7 cellular contexts compared by ENCODE assay signal in genomic region chr2:134917219-134917957, GRCh38. TPM values are rescaled to one million over a fixed set of nuclear protein-coding genes. Genes with fewer than 3 reads are reported as not detected.
A peak's percentile ranks its signal among the peaks of the same experiment; 100 is the strongest.
DNase-seq lines count a peak whose midpoint lies in the region; FAIRE-seq and TF ChIP-seq lines count a peak whose summit lies in the region.

No MANE protein-coding gene starts in this region.

- DNase-seq in H54 (ENCODE audit: insufficient read length, low spot score) (no peak), SJSA1 (ENCODE audit: low read depth in 1 of 2, low spot score in 2 of 2) (no peak), G401 (ENCODE audit: low spot score) (no peak), medulla oblongata (ENCODE audit: extremely low spot score) (no peak)

- H3K27ac ChIP-seq in SJSA1 (peak overlapping the region; percentile 67), duodenal mucosa (ENCODE audit: low read depth, low read length) (peak overlapping the region; percentile 85), muscle layer of duodenum (ENCODE audit: low read length) (peak overlapping the region; percentile 98), urinary bladder (ENCODE audit: low read depth) (peak overlapping the region; percentile 92)

- peak; percentile 36 for FAIRE-seq in H54 (lab: Jason Lieb, UNC)

- TF ChIP-seq POLR2A in H54 (IDR thresholded peaks at IDR 0.05; ENCODE audit: low read depth, low read length) = no peak

- H3K36me3 ChIP-seq in SJSA1 (peaks cover 17% of the 10 kb centered on the region), duodenal mucosa (ENCODE audit: control insufficient read depth in 1 of 2, insufficient read depth in 2 of 2, low read length in 2 of 2) (no peaks in the 10 kb centered on the region), muscle layer of duodenum (ENCODE audit: control insufficient read depth in 1 of 2, insufficient read depth in 2 of 2, low read length in 2 of 2) (peaks cover 0 to 5% of the 10 kb centered on the region in 2 donors), urinary bladder (ENCODE audit: insufficient read depth) (no peaks in the 10 kb centered on the region)

- H3K9me3 ChIP-seq in SJSA1 (replicated peaks) (no peaks in the 10 kb centered on the region; the same call in 1 of the 2 replicates), duodenal mucosa (ENCODE audit: control insufficient read depth in 1 of 2, low read length in 2 of 2) (no peaks in the 10 kb centered on the region), muscle layer of duodenum (ENCODE audit: control insufficient read depth in 1 of 2, low read length in 2 of 2) (no peaks in the 10 kb centered on the region)

- WGBS in urinary bladder = 43% methylated on average over 18 of the region's 18 CpGs

- H3K27me3 ChIP-seq in SJSA1 (replicated peaks) = no peaks in the 10 kb centered on the region
- no peaks in the 10 kb centered on the region for H3K27me3 ChIP-seq in duodenal mucosa (ENCODE audit: control insufficient read depth in 1 of 2, insufficient read depth in 2 of 2, low read length in 2 of 2)
- no peaks in the 10 kb centered on the region for H3K27me3 ChIP-seq in muscle layer of duodenum (ENCODE audit: low read depth, low read length)

- peak overlapping the region; percentile 70 to 73 for H3K9ac ChIP-seq in duodenal mucosa (ENCODE audit: low read depth in 1 of 2, low read length in 2 of 2)

- in situ Hi-C loops in G401 (cut with HindIII; ENCODE audit: low sequenced_read_pairs) = no loop called here

- H3K4me3 ChIP-seq in SJSA1 (peak overlapping the region; percentile 90), duodenal mucosa (ENCODE audit: low read depth in 1 of 2, low read length in 2 of 2) (peak overlapping the region; percentile 83 to 87), muscle layer of duodenum (ENCODE audit: low read depth in 1 of 2, low read length in 2 of 2) (peak overlapping the region; percentile 70 to 98), urinary bladder (ENCODE audit: low read depth, low read length) (peak overlapping the region; percentile 98)

- H3K4me1 ChIP-seq in SJSA1 (replicated peaks) (peaks cover 8% of the 10 kb centered on the region), duodenal mucosa (ENCODE audit: control insufficient read depth in 1 of 2, insufficient read depth in 2 of 2, low read length in 2 of 2) (peaks cover 19 to 30% of the 10 kb centered on the region in 2 donors), muscle layer of duodenum (ENCODE audit: control insufficient read depth in 1 of 2, insufficient read depth in 2 of 2, low read length in 2 of 2) (peaks cover 5 to 33% of the 10 kb centered on the region in 2 donors), urinary bladder (ENCODE audit: insufficient read depth) (peaks cover 2% of the 10 kb centered on the region)

RNA-seq across cellular contexts. Expression of gene CCNT2, which starts 1.2 kb away (rescaled TPM):
- 13.1 and 31.9 TPM in 2 replicates for total RNA-seq in SJSA1 (2014; rRNA removed; shearing (Covaris generic))
- 104 TPM for total RNA-seq in urinary bladder
- polyA plus RNA-seq in urinary bladder = 14.8 TPM
- total RNA-seq in G401 (2014; rRNA removed; shearing (Covaris generic)) = 18.3 and 20.5 TPM in 2 replicates
